ENCODE assay signal across 24 cellular contexts in the genomic region with DNA sequence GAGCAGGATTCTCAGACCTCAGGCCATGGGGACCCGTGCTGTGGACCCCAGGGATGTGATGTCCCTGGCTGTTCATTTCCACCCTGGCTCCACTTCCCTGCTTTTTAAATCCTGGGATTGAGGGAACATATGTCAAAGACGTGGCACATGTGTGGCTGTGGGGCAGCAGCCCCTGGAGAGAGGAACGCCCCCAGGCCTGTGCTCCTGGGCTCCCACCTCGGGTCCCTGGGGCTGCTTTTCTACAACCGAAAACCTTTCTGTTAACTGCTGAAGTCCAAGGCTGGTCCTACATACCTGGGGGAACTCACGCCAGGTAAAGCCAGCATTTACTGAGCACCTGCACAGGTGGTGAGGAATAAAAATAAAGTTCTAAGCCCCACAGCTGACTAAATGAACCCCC.
"Had no signal": no experiment of that assay in that cellular context is flagged by ENCODE, and none has a peak within 500 bp of the region (broad histone marks: within the 10 kb centered on the region; RNA-seq: fewer than 3 reads in every experiment).

No MANE protein-coding gene starts in this region.

- H3K4me1 Mint-ChIP-seq: activated T-helper 17 cell treated with anti-CD3 and anti-CD28 coated beads, Interleukin-2, amount 50 U/mL, for 72 hours had no signal

- ATAC-seq: activated CD4-positive, CD25-positive, alpha-beta regulatory T cell treated with anti-CD3 and anti-CD28 coated beads, Interleukin-2, amount 50 U/mL, for 24 hours; activated CD8-positive, alpha-beta T cell treated with anti-CD3 and anti-CD28 coated beads for 36 hours; activated T-helper 17 cell treated with anti-CD3 and anti-CD28 coated beads, Interleukin-2, amount 50 U/mL, for 72 hours; Right ventricle myocardium inferior; SK-N-SH treated with all-trans-retinoic acid at 6 μM for 48 hours had no signal

- H3K4me1 ChIP-seq: SJSA1 had no signal

- H3K36me3 ChIP-seq: SJSA1 had no signal

- H3K27ac Mint-ChIP-seq: activated CD8-positive, alpha-beta T cell treated with anti-CD3 and anti-CD28 coated beads for 36 hours; activated naive CD4-positive, alpha-beta T cell treated with anti-CD3 and anti-CD28 coated beads for 36 hours; activated naive CD8-positive, alpha-beta T cell; activated T-helper 17 cell treated with anti-CD3 and anti-CD28 coated beads, Interleukin-2, amount 50 U/mL, for 72 hours had no signal

- H3K9me3 Mint-ChIP-seq: activated CD8-positive, alpha-beta T cell treated with anti-CD3 and anti-CD28 coated beads for 36 hours; activated naive CD4-positive, alpha-beta T cell treated with anti-CD3 and anti-CD28 coated beads for 36 hours; activated T-helper 17 cell treated with anti-CD3 and anti-CD28 coated beads, Interleukin-2, amount 50 U/mL, for 72 hours; brain had no signal

- H3K9me3 ChIP-seq: SJSA1 had no signal

- H3K4me3 ChIP-seq: SJSA1 had no signal

- H3K36me3 Mint-ChIP-seq: activated naive CD8-positive, alpha-beta T cell; brain had no signal

- H3K27me3 Mint-ChIP-seq: activated naive CD8-positive, alpha-beta T cell had no signal

- DNase-seq: activated CD4-positive, alpha-beta T cell treated with anti-CD3 and anti-CD28 coated beads for 4 hours; activated CD8-positive, alpha-beta T cell treated with anti-CD3 and anti-CD28 coated beads for 36 hours; activated gamma-delta T cell; activated naive CD4-positive, alpha-beta T cell treated with anti-CD3 and anti-CD28 coated beads for 36 hours; activated T-cell treated with anti-CD3 and anti-CD28 coated beads for 4 hours; activated T-cell treated with anti-CD3 and anti-CD28 coated beads, Interleukin-2, amount 50 U/mL, for 48 hours; amygdala; NCI-H1092; NCI-H1417; NCI-H2029; NCI-H2107; NCI-H2171 treated with DMSO at 0.1 percent for 48 hours; NCI-H226; NCI-H526 treated with DMSO at 0.1 percent for 48 hours; NCI-H82; RPMI8226; SW 1271 had no signal

- H3K27ac ChIP-seq: SJSA1 had no signal

- H3K27me3 ChIP-seq: SJSA1 had no signal

- H3K4me3 Mint-ChIP-seq: activated CD8-positive, alpha-beta T cell treated with anti-CD3 and anti-CD28 coated beads for 36 hours; activated naive CD4-positive, alpha-beta T cell treated with anti-CD3 and anti-CD28 coated beads for 36 hours; activated naive CD8-positive, alpha-beta T cell; activated T-helper 17 cell treated with anti-CD3 and anti-CD28 coated beads, Interleukin-2, amount 50 U/mL, for 72 hours; brain had no signal
